Comparison of ENCODE assay signal across 12 cellular contexts in the genomic region with DNA sequence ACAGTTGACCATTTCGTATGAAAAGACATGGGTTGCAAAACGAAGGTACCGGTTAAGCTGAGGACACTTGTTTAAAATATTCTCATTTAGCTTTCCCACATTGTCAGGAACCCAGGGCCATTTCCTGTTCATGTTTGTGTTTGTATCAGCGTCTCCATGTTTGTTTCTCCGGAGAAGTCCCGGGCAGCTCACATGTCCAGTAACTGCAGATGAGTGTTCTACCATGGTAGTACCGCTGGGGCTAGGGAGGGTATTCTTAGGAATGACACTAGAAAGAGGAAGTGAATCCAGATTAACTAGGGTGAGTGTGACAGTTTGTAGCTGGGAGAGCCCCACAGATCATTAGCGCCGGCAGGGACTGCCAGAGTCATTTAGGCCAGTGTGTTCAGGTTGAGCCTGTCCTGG. TPM values are rescaled to one million over a fixed set of nuclear protein-coding genes. Genes with fewer than 3 reads are reported as not detected.
A peak's percentile ranks its signal among the peaks of the same experiment; 100 is the strongest.
DNase-seq lines count a peak whose midpoint lies in the region; ATAC-seq, FAIRE-seq and TF ChIP-seq lines count a peak whose summit lies in the region.
"Had no signal": no experiment of that assay in that cellular context is flagged by ENCODE, and none has a peak within 500 bp of the region (broad histone marks: within the 10 kb centered on the region; RNA-seq: fewer than 3 reads in every experiment).

No MANE protein-coding gene starts in this region.

- H3K9me3 Mint-ChIP-seq in activated CD4-positive, alpha-beta memory T cell treated with anti-CD3 and anti-CD28 coated beads for 36 hours = no peaks in the 10 kb centered on the region
- H3K9me3 Mint-ChIP-seq: stimulated activated effector memory CD8-positive, alpha-beta T cell treated with anti-CD3 and anti-CD28 coated beads, Interleukin-12 subunit alpha, Interleukin-12 subunit beta, amount 100 ng/mL, for 72 hours had no signal

- ATAC-seq in GM19395 (IDR thresholded peaks at IDR 0.05; ENCODE audit: unreplicated experiment) (peak; percentile 82), HG03025 (IDR thresholded peaks at IDR 0.05; ENCODE audit: low FRiP score, unreplicated experiment) (peak; percentile 77)
- ATAC-seq: stimulated activated effector memory CD8-positive, alpha-beta T cell treated with anti-CD3 and anti-CD28 coated beads, Interleukin-12 subunit alpha, Interleukin-12 subunit beta, amount 100 ng/mL, for 72 hours had no signal

- intact Hi-C loops in activated CD4-positive, alpha-beta memory T cell treated with anti-CD3 and anti-CD28 coated beads for 36 hours (cut with micrococcal nuclease) = no loop called here

- TF ChIP-seq CTCF in Peyer's patch (IDR thresholded peaks at IDR 0.05) = no peak

- CTCF ChIA-PET in activated CD4-positive, alpha-beta memory T cell treated with anti-CD3 and anti-CD28 coated beads for 36 hours (lab: Charles Lee) = no interaction called here

- peaks cover 7% of the 10 kb centered on the region for H3K4me1 Mint-ChIP-seq in activated CD4-positive, alpha-beta memory T cell treated with anti-CD3 and anti-CD28 coated beads for 36 hours (ENCODE audit: low read depth)

- H3K36me3 Mint-ChIP-seq in activated CD4-positive, alpha-beta memory T cell treated with anti-CD3 and anti-CD28 coated beads for 36 hours = no peaks in the 10 kb centered on the region
- H3K36me3 Mint-ChIP-seq: stimulated activated effector memory CD8-positive, alpha-beta T cell treated with anti-CD3 and anti-CD28 coated beads, Interleukin-12 subunit alpha, Interleukin-12 subunit beta, amount 100 ng/mL, for 72 hours had no signal

- no peak overlapping the region for H3K27ac Mint-ChIP-seq in activated CD4-positive, alpha-beta memory T cell treated with anti-CD3 and anti-CD28 coated beads for 36 hours
- H3K27ac Mint-ChIP-seq: stimulated activated effector memory CD8-positive, alpha-beta T cell treated with anti-CD3 and anti-CD28 coated beads, Interleukin-12 subunit alpha, Interleukin-12 subunit beta, amount 100 ng/mL, for 72 hours had no signal

- H3K27me3 Mint-ChIP-seq in activated CD4-positive, alpha-beta memory T cell treated with anti-CD3 and anti-CD28 coated beads for 36 hours = no peaks in the 10 kb centered on the region

- no peak for DNase-seq in Peyer's patch
- DNase-seq in renal cortical epithelial cell (ENCODE audit: low read depth) = peak; percentile 6
- DNase-seq in NCI-H1048 (lab: John Stamatoyannopoulos, UW) = no peak
- no peak for DNase-seq in activated CD4-positive, alpha-beta memory T cell treated with anti-CD3 and anti-CD28 coated beads for 36 hours
- DNase-seq in H54 (ENCODE audit: insufficient read length, low spot score) = no peak
- DNase-seq in stimulated activated CD8-positive, alpha-beta memory T cell treated with anti-CD3 and anti-CD28 coated beads, Interleukin-4, amount 100 ng/mL, for 48 hours = no peak
- DNase-seq: cortex of kidney, GF-D8, islet precursor cell had no signal

- no peaks in the 10 kb centered on the region for H3K9me3 ChIP-seq in Peyer's patch

- H3K4me1 ChIP-seq in Peyer's patch = peaks cover 0 to 39% (median 4%) of the 10 kb centered on the region in 4 donors

- no peaks in the 10 kb centered on the region for H3K36me3 ChIP-seq in Peyer's patch

- no peaks in the 10 kb centered on the region for H3K27me3 ChIP-seq in Peyer's patch

- H3K4me3 ChIP-seq in Peyer's patch = no peak overlapping the region

- no peak for FAIRE-seq in H54 (lab: Jason Lieb, UNC)

- H3K27ac ChIP-seq in Peyer's patch = peak overlapping the region; percentile 3 to 62 (median 33)

- POLR2A ChIA-PET in activated CD4-positive, alpha-beta memory T cell treated with anti-CD3 and anti-CD28 coated beads for 36 hours (lab: Charles Lee) = no interaction called here

- no peak for TF ChIP-seq POLR2A in Peyer's patch (IDR thresholded peaks at IDR 0.05)
- TF ChIP-seq POLR2A in H54 (IDR thresholded peaks at IDR 0.05; ENCODE audit: low read depth, low read length) = no peak

- no peak overlapping the region for H3K4me3 Mint-ChIP-seq in activated CD4-positive, alpha-beta memory T cell treated with anti-CD3 and anti-CD28 coated beads for 36 hours
- H3K4me3 Mint-ChIP-seq: stimulated activated effector memory CD8-positive, alpha-beta T cell treated with anti-CD3 and anti-CD28 coated beads, Interleukin-12 subunit alpha, Interleukin-12 subunit beta, amount 100 ng/mL, for 72 hours had no signal

RNA-seq across cellular contexts. Expression of gene EVL, which starts 50.0 kb away (rescaled TPM):
- total RNA-seq in Peyer's patch (100 to 1,000 TPM in 2 of 4 donors, 10 to 100 TPM in 2; 44.9 to 409 (median 110) TPM), renal cortical epithelial cell (20.4 and 62.5 TPM in 2 replicates)
- 100 to 1,000 TPM; 174 to 180 TPM for total RNA-seq in activated CD4-positive, alpha-beta memory T cell treated with anti-CD3 and anti-CD28 coated beads for 36 hours
